Comparison of ENCODE assay signal across 23 cellular contexts in the genomic region with DNA sequence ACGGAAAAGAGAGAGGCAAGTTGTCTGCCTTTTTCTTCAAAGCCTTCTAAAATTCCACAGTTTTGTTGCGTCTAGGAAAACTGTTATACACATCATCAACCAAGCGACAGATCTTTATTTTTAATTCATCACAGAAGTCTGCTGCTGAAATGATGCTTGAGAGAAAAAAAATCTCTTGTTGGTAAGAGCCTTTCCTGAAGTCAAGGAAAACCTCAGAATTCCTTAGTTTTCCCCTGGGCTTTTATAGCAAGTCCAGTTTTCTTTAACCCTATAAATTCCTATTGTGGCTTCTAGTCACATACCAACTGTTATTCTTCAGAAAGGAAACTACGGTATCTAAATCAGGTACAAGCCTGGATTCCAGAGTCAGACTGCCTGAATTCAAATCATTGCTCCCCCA. TPM values are rescaled to one million over a fixed set of nuclear protein-coding genes. Genes with fewer than 3 reads are reported as not detected.
DNase-seq lines count a peak whose midpoint lies in the region; ATAC-seq and TF ChIP-seq lines count a peak whose summit lies in the region.
"Had no signal": no experiment of that assay in that cellular context is flagged by ENCODE, and none has a peak within 500 bp of the region (broad histone marks: within the 10 kb centered on the region; RNA-seq: fewer than 3 reads in every experiment).

No MANE protein-coding gene starts in this region.

- in situ Hi-C loops in SK-MEL-5 (cut with HindIII; ENCODE audit: low pct_unique_long_range_greater_than_20kb, low sequenced_read_pairs): no loop called here

- H3K9ac ChIP-seq in BLaER1 treated with 17β-estradiol and CSF1 and Interleukin-3, amounts not matched to agents 10 nM and 100 nM: no peak overlapping the region; a peak in 1 of 22 replicates
- H3K9ac ChIP-seq in neuronal stem cell (ENCODE audit: low read depth, low read length, poor library complexity): no peak overlapping the region

- no peak overlapping the region for H2BK5ac ChIP-seq in neuronal stem cell (ENCODE audit: low read length)

- no peak overlapping the region for H3K14ac ChIP-seq in neuronal stem cell (ENCODE audit: low read length)

- H4K91ac ChIP-seq in neuronal stem cell (ENCODE audit: low read depth, low read length, poor library complexity): no peak overlapping the region

- 0 out of 22 replicates have a peak overlapping the region, but pooled peaks of 1 of the 11 experiments have one; percentile 12 for H3K27ac ChIP-seq in BLaER1 treated with 17β-estradiol and CSF1 and Interleukin-3, amounts not matched to agents 10 nM and 100 nM
- H3K27ac ChIP-seq in neuronal stem cell (replicated peaks; ENCODE audit: low read length): no peak overlapping the region
- H3K27ac ChIP-seq in prostate gland: no peak overlapping the region
- H3K27ac ChIP-seq: left lung, thoracic aorta had no signal

- H2AK5ac ChIP-seq in neuronal stem cell (ENCODE audit: low read depth, low read length): no peak overlapping the region

- peaks cover 17 to 65% (median 46%) of the 10 kb centered on the region in 10 experiments for H3K4me1 ChIP-seq in BLaER1 treated with 17β-estradiol and CSF1 and Interleukin-3, amounts not matched to agents 10 nM and 100 nM
- H3K4me1 ChIP-seq in neuronal stem cell (ENCODE audit: control insufficient read depth in 2 of 2, insufficient read depth in 1 of 2, low read depth in 1 of 2, low read length in 2 of 2) (peaks cover 11 to 14% of the 10 kb centered on the region in 2 donors), prostate gland (replicated peaks) (no peaks in the 10 kb centered on the region)
- H3K4me1 ChIP-seq: left lung had no signal

- H3K27me3 ChIP-seq in BLaER1 treated with 17β-estradiol and CSF1 and Interleukin-3, amounts not matched to agents 10 nM and 100 nM: no peaks in the 10 kb centered on the region
- no peaks in the 10 kb centered on the region for H3K27me3 ChIP-seq in neuronal stem cell (ENCODE audit: control insufficient read depth in 3 of 3, insufficient read depth in 3 of 3, low read depth in 1 of 3, low read length in 3 of 3)
- H3K27me3 ChIP-seq in prostate gland (replicated peaks; ENCODE audit: insufficient read depth): no peaks in the 10 kb centered on the region
- H3K27me3 ChIP-seq: left lung, MG63 had no signal

- peaks cover 20 to 29% (median 24%) of the 10 kb centered on the region in 11 experiments; a peak in 21 of 22 replicates for H3K9me3 ChIP-seq in BLaER1 treated with 17β-estradiol and CSF1 and Interleukin-3, amounts not matched to agents 10 nM and 100 nM (replicated peaks in 1 of 11)
- peaks cover 0 to 10% of the 10 kb centered on the region in 2 donors for H3K9me3 ChIP-seq in neuronal stem cell (replicated peaks in 1 of 2; ENCODE audit: control insufficient read depth in 2 of 2, insufficient read depth in 1 of 2, low read depth in 1 of 2, low read length in 2 of 2)
- H3K9me3 ChIP-seq in prostate gland: no peaks in the 10 kb centered on the region
- H3K9me3 ChIP-seq: left lung, thoracic aorta had no signal

- H2BK12ac ChIP-seq in neuronal stem cell (ENCODE audit: low read length): no peak overlapping the region

- H3K18ac ChIP-seq in neuronal stem cell (ENCODE audit: low read length): no peak overlapping the region

- H3K4ac ChIP-seq in neuronal stem cell (ENCODE audit: low read length): no peak overlapping the region

- H2BK15ac ChIP-seq in neuronal stem cell (ENCODE audit: low read length): no peak overlapping the region

- intact Hi-C loops in prostate gland (cut with DNase I): no loop called here

- WGBS in neuronal stem cell (ENCODE audit: extremely low coverage in 2 of 2, insufficient read length in 2 of 2, insufficient replicate concordance in 1 of 2), 2 donors: no CpG with 5 or more reads among the region's 4 CpGs
- whole genome bisulfite sequencing in prostate gland: 77% methylated on average over 4 of the region's 4 CpGs

- H3K79me1 ChIP-seq in neuronal stem cell (ENCODE audit: low read depth, low read length): no peaks in the 10 kb centered on the region

- H3K4me3 ChIP-seq in BLaER1 treated with 17β-estradiol and CSF1 and Interleukin-3, amounts not matched to agents 10 nM and 100 nM: no peak overlapping the region; a peak in 2 of 20 replicates
- no peak overlapping the region for H3K4me3 ChIP-seq in neuronal stem cell (ENCODE audit: low read length in 2 of 2)
- no peak overlapping the region for H3K4me3 ChIP-seq in prostate gland
- H3K4me3 ChIP-seq: left lung, MG63, thoracic aorta had no signal

- peak overlapping the region; percentile 13 for H2AFZ ChIP-seq in neuronal stem cell (ENCODE audit: low read length)

- TF ChIP-seq CTCF in prostate gland (IDR thresholded peaks at IDR 0.05): no peak

- no peaks in the 10 kb centered on the region for H4K20me1 ChIP-seq in BLaER1 treated with 17β-estradiol and CSF1 and Interleukin-3, amounts not matched to agents 10 nM and 100 nM

- H3K23ac ChIP-seq in neuronal stem cell (ENCODE audit: low read depth, low read length, poor library complexity): no peak overlapping the region

- TF ChIP-seq POLR2A in prostate gland (IDR thresholded peaks at IDR 0.05): no peak

- H2BK120ac ChIP-seq in neuronal stem cell (ENCODE audit: low read depth, low read length): no peak overlapping the region

- H3K36me3 ChIP-seq in BLaER1 treated with 17β-estradiol and CSF1 and Interleukin-3, amounts not matched to agents 10 nM and 100 nM: no peaks in the 10 kb centered on the region
- H3K36me3 ChIP-seq in neuronal stem cell (replicated peaks in 1 of 2; ENCODE audit: control insufficient read depth in 2 of 2, insufficient read depth in 2 of 2, low read length in 2 of 2) (no peaks in the 10 kb centered on the region), prostate gland (no peaks in the 10 kb centered on the region)
- H3K36me3 ChIP-seq: left lung, MG63, thoracic aorta had no signal

- ATAC-seq in GM21360 (IDR thresholded peaks at IDR 0.05; ENCODE audit: unreplicated experiment): no peak
- no peak for ATAC-seq in stimulated activated naive CD8-positive, alpha-beta T cell treated with anti-CD3 and anti-CD28 coated beads, Interleukin-15, Interleukin-2, amounts not matched to agents 100 U/mL and 50 U/mL, for 24 hours
- no peak for ATAC-seq in HG03135 (IDR thresholded peaks at IDR 0.05; ENCODE audit: unreplicated experiment)

- DNase-seq in SK-MEL-5 (ENCODE audit: low read depth, low spot score) (peak; percentile 9), fibroblast of peridontal ligament (ENCODE audit: extremely low read depth) (peak; percentile 92), neuronal stem cell (ENCODE audit: low spot score) (no peak), prostate gland (ENCODE audit: low spot score) (no peak)
- no peak for DNase-seq in stimulated activated naive CD8-positive, alpha-beta T cell treated with anti-CD3 and anti-CD28 coated beads, Interleukin-15, Interleukin-2, amounts not matched to agents 100 U/mL and 50 U/mL, for 24 hours
- DNase-seq: activated CD4-positive, alpha-beta memory T cell treated with anti-CD3 and anti-CD28 coated beads, Interleukin-2, amount 10 ng/mL, durations not matched to agents 7 days and 5 days; activated CD4-positive, CD25-positive, alpha-beta regulatory T cell; activated gamma-delta T cell; activated T-cell treated with anti-CD3 and anti-CD28 coated beads for 4 hours; CD4-positive, CD25-positive, alpha-beta regulatory T cell; cerebellar nuclear complex; effector CD8-positive, alpha-beta T cell; GF-D8; head of caudate nucleus; left lung; NCI-H146; NCI-H82; nucleus accumbens had no signal

- peak overlapping the region; percentile 26 to 82 (median 59); a peak in 21 of 22 replicates for H3K4me2 ChIP-seq in BLaER1 treated with 17β-estradiol and CSF1 and Interleukin-3, amounts not matched to agents 10 nM and 100 nM
- H3K4me2 ChIP-seq in neuronal stem cell (ENCODE audit: insufficient read depth, low read length, poor library complexity, severe bottlenecking): no peak overlapping the region

- no peak overlapping the region for H4K8ac ChIP-seq in neuronal stem cell (ENCODE audit: low read depth, low read length)

RNA-seq across cellular contexts. Expression of a gene that starts 36.2 kb away (rescaled TPM):
- 34.6 and 42.6 TPM in 2 replicates for total RNA-seq in SK-MEL-5 (2014; rRNA removed; shearing (Covaris generic))
- polyA plus RNA-seq in SK-MEL-5 (2015; cell fraction: cytosol; rRNA removed): 39.2 and 55.8 TPM in 2 replicates
- 190 and 230 TPM in 2 replicates for polyA plus RNA-seq in SK-MEL-5 (2015; cell fraction: nucleus; rRNA removed)
- 1.3 TPM for polyA plus RNA-seq in neuronal stem cell (2013, experiment 1 of 2)
- polyA plus RNA-seq in neuronal stem cell (2013, experiment 2 of 2): 1.2 TPM
- 10 to 100 TPM; 33.5 to 39.7 TPM for total RNA-seq in prostate gland

Comparison
In these comparisons a context has a peak if more than half of its experiments do, and no peak if none do; other contexts are left out.
1. DNase-seq: peak in SK-MEL-5 (single experiment) and fibroblast of peridontal ligament (single experiment); none in neuronal stem cell (single experiment), stimulated activated naive CD8-positive, alpha-beta T cell treated with anti-CD3 and anti-CD28 coated beads, Interleukin-15, Interleukin-2, amounts not matched to agents 100 U/mL and 50 U/mL, for 24 hours (single experiment) and prostate gland (single experiment).